In genomic region chr6:155488197-155488596, GRCh38 we compare ENCODE assay signal across 20 cellular contexts. TPM values are rescaled to one million over a fixed set of nuclear protein-coding genes. Genes with fewer than 3 reads are reported as not detected.
"Had no signal": no experiment of that assay in that cellular context is flagged by ENCODE, and none has a peak within 500 bp of the region (broad histone marks: within the 10 kb centered on the region; RNA-seq: fewer than 3 reads in every experiment).

No MANE protein-coding gene starts in this region.

RNA-seq across cellular contexts. Expression of gene NOX3, which starts 32.6 kb away (rescaled TPM):
- total RNA-seq: activated naive CD4-positive, alpha-beta T cell treated with anti-CD3 and anti-CD28 coated beads for 36 hours; activated naive CD4-positive, alpha-beta T cell treated with anti-CD3 and anti-CD28 coated beads, Interleukin-2, amount 50 U/mL, for 72 hours; activated naive CD8-positive, alpha-beta T cell treated with anti-CD3 and anti-CD28 coated beads for 36 hours; activated naive CD8-positive, alpha-beta T cell treated with anti-CD3 and anti-CD28 coated beads, Interleukin-2, amount 10 ng/mL, durations not matched to agents 7 days and 5 days; activated T-cell treated with anti-CD3 and anti-CD28 coated beads, Interleukin-2, amount 50 U/mL, for 4 hours; activated T-cell treated with anti-CD3 and anti-CD28 coated beads, Interleukin-2, amount 50 U/mL, for 72 hours; activated T-helper 1 cell treated with anti-CD3 and anti-CD28 coated beads, Interleukin-12 subunit alpha, Interleukin-12 subunit beta, Interleukin-2, Interleukin-4 antibody, amounts not matched to agents 30 ng/mL and 10 ng/mL and 1 ng/mL, durations not matched to agents 14 hours and 24 hours and 36 hours; activated T-helper 17 cell treated with anti-CD3 and anti-CD28 coated beads, Interleukin-2, amount 50 U/mL, for 72 hours; activated T-helper 2 cell treated with anti-CD3 and anti-CD28 coated beads, Interferon-gamma antibody, Interleukin-2, Interleukin-4, amounts not matched to agents 10 μg/mL and 5 μg/mL and 100 μg/mL, durations not matched to agents 14 hours and 24 hours and 36 hours; adrenal gland; aorta; ascending aorta; body of pancreas; breast epithelium; bronchial epithelial cell; cardiac muscle cell; cardiac septum; cerebellum; chondrocyte had no signal
- polyA plus RNA-seq: adipose tissue, aorta, cardiac muscle cell had no signal
